ENCODE assay signal across 1 cellular context in genomic region chr3:114384558-114384903, GRCh38.
TF ChIP-seq lines count a peak whose summit lies in the region.

No MANE protein-coding gene starts in this region.

TF ChIP-seq in HCT116, 20 proteins besides CTCF, POLR2A, EP300 and RAD21 (continued from another document):
- TF ChIP-seq REST (IDR thresholded peaks at IDR 0.05; ENCODE audit: low read depth) = no peak
- TF ChIP-seq ATF3 (IDR thresholded peaks at IDR 0.05) = no peak
- TF ChIP-seq ZBTB33 (IDR thresholded peaks at IDR 0.05; ENCODE audit: extremely low read depth, insufficient replicate concordance, low read length) = no peak
- no peak for TF ChIP-seq YY1 (IDR thresholded peaks at IDR 0.05; ENCODE audit: extremely low read depth, insufficient replicate concordance, low read depth, low read length)
